ENCODE assay signal across 23 cellular contexts in the genomic region with DNA sequence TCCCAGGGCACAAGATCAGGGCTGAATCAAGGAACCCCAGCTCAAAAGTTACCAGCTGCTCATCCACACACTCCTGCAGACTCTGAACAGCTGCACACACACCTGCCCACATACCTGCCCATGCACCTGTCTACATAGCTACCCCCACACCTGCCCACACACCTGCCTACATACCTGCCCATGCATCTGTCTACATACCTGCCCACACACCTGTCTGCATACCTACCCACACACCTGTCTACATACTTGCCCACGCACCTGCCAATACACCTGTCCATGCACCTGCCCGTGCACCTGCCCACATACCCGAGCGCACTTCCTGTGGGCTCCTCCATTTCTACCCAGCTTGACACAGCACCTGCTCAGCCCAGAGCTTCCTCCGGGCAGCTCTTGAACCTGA.
DNase-seq lines count a peak whose midpoint lies in the region; ATAC-seq and FAIRE-seq lines count a peak whose summit lies in the region.
"Had no signal": no experiment of that assay in that cellular context is flagged by ENCODE, and none has a peak within 500 bp of the region (broad histone marks: within the 10 kb centered on the region; RNA-seq: fewer than 3 reads in every experiment).

No MANE protein-coding gene starts in this region.

- no peaks in the 10 kb centered on the region for H3K36me3 Mint-ChIP-seq in stimulated activated memory B cell treated with anti-CD40 and anti-IgM and Interleukin-4, amounts not matched to agents 10 μg/mL and 1 μg/mL and 100 μg/mL, for 72 hours
- H3K36me3 Mint-ChIP-seq: CD14-positive monocyte had no signal

- H3K27me3 Mint-ChIP-seq in stimulated activated memory B cell treated with anti-CD40 and anti-IgM and Interleukin-4, amounts not matched to agents 10 μg/mL and 1 μg/mL and 100 μg/mL, for 72 hours: peaks cover 10% of the 10 kb centered on the region

- H3K4me1 Mint-ChIP-seq in stimulated activated memory B cell treated with anti-CD40 and anti-IgM and Interleukin-4, amounts not matched to agents 10 μg/mL and 1 μg/mL and 100 μg/mL, for 72 hours: no peaks in the 10 kb centered on the region
- H3K4me1 Mint-ChIP-seq: CD14-positive monocyte had no signal

- ATAC-seq in stimulated activated memory B cell treated with anti-CD40 and anti-IgM and Interleukin-4, amounts not matched to agents 10 μg/mL and 1 μg/mL and 100 μg/mL, for 72 hours: peak; percentile 27
- ATAC-seq: HepG2, SK-N-SH treated with all-trans-retinoic acid at 6 μM for 48 hours had no signal

- peaks cover 11% of the 10 kb centered on the region for H3K9me3 Mint-ChIP-seq in stimulated activated memory B cell treated with anti-CD40 and anti-IgM and Interleukin-4, amounts not matched to agents 10 μg/mL and 1 μg/mL and 100 μg/mL, for 72 hours

- no peak overlapping the region for H3K27ac Mint-ChIP-seq in stimulated activated memory B cell treated with anti-CD40 and anti-IgM and Interleukin-4, amounts not matched to agents 10 μg/mL and 1 μg/mL and 100 μg/mL, for 72 hours
- H3K27ac Mint-ChIP-seq: CD14-positive monocyte, HFFc6 had no signal

- FAIRE-seq in GM19239 (lab: Jason Lieb, UNC): no peak
- FAIRE-seq: H54, HepG2 had no signal

- H3K4me3 Mint-ChIP-seq in stimulated activated memory B cell treated with anti-CD40 and anti-IgM and Interleukin-4, amounts not matched to agents 10 μg/mL and 1 μg/mL and 100 μg/mL, for 72 hours: no peak overlapping the region
- H3K4me3 Mint-ChIP-seq: CD14-positive monocyte, HFFc6 had no signal

- DNase-seq in DMS79 treated with DMSO at 0.1 percent for 48 hours (lab: John Stamatoyannopoulos, UW) (peak; percentile 18), DMS79 (lab: John Stamatoyannopoulos, UW) (no peak), NCI-H2029 (lab: John Stamatoyannopoulos, UW) (peak; percentile 95), NCI-H748 treated with DMSO at 0.1 percent for 48 hours (lab: John Stamatoyannopoulos, UW) (peak; percentile 12), NCI-H2227 (lab: John Stamatoyannopoulos, UW; ENCODE audit: unreplicated experiment) (no peak), amygdala (lab: John Stamatoyannopoulos, UW) (no peak), GM19239 (ENCODE audit: insufficient read length, low spot score) (no peak)
- DNase-seq: AML-193, DMS 273 treated with DMSO at 0.1 percent for 48 hours, HFFc6, KBM-7, NCI-H1417, NCI-H187, NCI-H2227 treated with DMSO at 0.1 percent for 48 hours, NCI-H526, OCI-M1, SIG-M5, T-helper 1 cell had no signal

Comparison
In these comparisons a context has a peak if more than half of its experiments do, and no peak if none do; other contexts are left out.
1. DNase-seq: peak in DMS79 treated with DMSO at 0.1 percent for 48 hours (single experiment), NCI-H2029 (single experiment) and NCI-H748 treated with DMSO at 0.1 percent for 48 hours (single experiment); none in DMS79 (single experiment), NCI-H2227 (single experiment), amygdala (0 of 56) and GM19239 (single experiment).